ENCODE assay signal across 24 cellular contexts in the genomic region with DNA sequence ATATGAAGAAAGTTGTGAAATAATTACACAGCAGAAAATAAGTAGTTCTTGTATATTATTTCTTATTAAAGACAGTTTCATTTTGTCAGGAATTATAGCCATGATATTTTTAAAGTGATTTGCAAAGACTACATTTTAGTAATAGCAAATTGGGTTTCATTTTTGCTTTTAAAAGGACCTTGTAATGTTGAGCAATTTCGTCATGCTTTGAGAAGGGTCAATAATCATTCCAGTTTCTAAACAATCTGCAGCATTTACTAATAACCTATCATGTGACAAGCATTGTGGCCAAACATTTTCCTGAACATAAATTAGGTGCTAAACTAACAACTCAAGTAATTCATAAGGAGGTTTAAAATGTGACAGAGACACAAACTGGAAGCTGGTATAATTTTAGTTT.
DNase-seq lines count a peak whose midpoint lies in the region; ATAC-seq, FAIRE-seq and TF ChIP-seq lines count a peak whose summit lies in the region.
"Had no signal": no experiment of that assay in that cellular context is flagged by ENCODE, and none has a peak within 500 bp of the region (broad histone marks: within the 10 kb centered on the region; RNA-seq: fewer than 3 reads in every experiment).

No MANE protein-coding gene starts in this region.

- H3K9me3 ChIP-seq in OCI-LY3 (ENCODE audit: insufficient read depth, low read length) = no peaks in the 10 kb centered on the region
- no peaks in the 10 kb centered on the region for H3K9me3 ChIP-seq in right lobe of liver
- no peaks in the 10 kb centered on the region for H3K9me3 ChIP-seq in prostate gland
- H3K9me3 ChIP-seq: BE2C had no signal

- H3K4me1 ChIP-seq in OCI-LY3 (ENCODE audit: low read length) (no peaks in the 10 kb centered on the region), right lobe of liver (peaks cover 0 to 7% (median 0%) of the 10 kb centered on the region in 4 donors), prostate gland (replicated peaks) (no peaks in the 10 kb centered on the region)
- H3K4me1 ChIP-seq: BE2C had no signal

- no peak overlapping the region for H3K27ac Mint-ChIP-seq in chondrocyte (ENCODE audit: unreplicated experiment)
- H3K27ac Mint-ChIP-seq: GM23338; stimulated activated naive CD8-positive, alpha-beta T cell treated with anti-CD3 and anti-CD28 coated beads, Interleukin-15, Interleukin-2, amounts not matched to agents 100 ng/mL and 50 ng/mL, for 24 hours; type B pancreatic cell had no signal

- H3K4me1 Mint-ChIP-seq in chondrocyte (ENCODE audit: low read depth) = peaks cover 4% of the 10 kb centered on the region
- H3K4me1 Mint-ChIP-seq: GM23338 had no signal

- intact Hi-C loops in right lobe of liver (cut with DNase I) (no loop called here), prostate gland (cut with DNase I) (no loop called here)

- no peak overlapping the region for H3K4me3 ChIP-seq in OCI-LY3 (ENCODE audit: low read length)
- peak overlapping the region in 1 of 3 donors; percentile 3 for H3K4me3 ChIP-seq in right lobe of liver
- no peak overlapping the region for H3K4me3 ChIP-seq in prostate gland
- H3K4me3 ChIP-seq: GM23338 had no signal

- H3K36me3 Mint-ChIP-seq in chondrocyte (ENCODE audit: low read depth) = no peaks in the 10 kb centered on the region
- H3K36me3 Mint-ChIP-seq: type B pancreatic cell had no signal

- TF ChIP-seq POLR2A in right lobe of liver (IDR thresholded peaks at IDR 0.05) (no peak), prostate gland (IDR thresholded peaks at IDR 0.05) (no peak)

- H3K79me2 ChIP-seq in OCI-LY3 (ENCODE audit: low read length) = no peaks in the 10 kb centered on the region

- H2AFZ ChIP-seq in OCI-LY3 (ENCODE audit: low read depth, low read length) = no peak overlapping the region
- H2AFZ ChIP-seq: GM23338 had no signal

- no peaks in the 10 kb centered on the region for H3K27me3 Mint-ChIP-seq in chondrocyte (ENCODE audit: low read depth)
- H3K27me3 Mint-ChIP-seq: progenitor cell of endocrine pancreas; stimulated activated naive CD8-positive, alpha-beta T cell treated with anti-CD3 and anti-CD28 coated beads, Interleukin-15, Interleukin-2, amounts not matched to agents 100 ng/mL and 50 ng/mL, for 24 hours; type B pancreatic cell had no signal

- no peaks in the 10 kb centered on the region for H3K36me3 ChIP-seq in OCI-LY3 (replicated peaks; ENCODE audit: low read depth, low read length)
- H3K36me3 ChIP-seq in right lobe of liver = no peaks in the 10 kb centered on the region
- H3K36me3 ChIP-seq in prostate gland = no peaks in the 10 kb centered on the region
- H3K36me3 ChIP-seq: BE2C had no signal

- H3K27me3 ChIP-seq in OCI-LY3 (ENCODE audit: low read depth, low read length) (no peaks in the 10 kb centered on the region), right lobe of liver (no peaks in the 10 kb centered on the region), prostate gland (replicated peaks; ENCODE audit: insufficient read depth) (no peaks in the 10 kb centered on the region)
- H3K27me3 ChIP-seq: BE2C had no signal

- DNase-seq in GM18507 (ENCODE audit: extremely low spot score, insufficient read length, low read depth) (no peak), right lobe of liver (no peak), prostate gland (ENCODE audit: low spot score) (no peak), chondrocyte (ENCODE audit: low spot score) (no peak), NCI-H524 (lab: John Stamatoyannopoulos, UW) (no peak), SHP77 (lab: John Stamatoyannopoulos, UW) (no peak)
- DNase-seq: activated CD4-positive, alpha-beta T cell treated with anti-CD3 and anti-CD28 coated beads for 4 hours; activated CD8-positive, alpha-beta memory T cell treated with anti-CD3 and anti-CD28 coated beads, Interleukin-2, amount 50 U/mL, for 4 hours; activated effector memory CD4-positive, alpha-beta T cell treated with anti-CD3 and anti-CD28 coated beads, Interleukin-2, amount 50 U/mL, for 16 hours; amniotic stem cell; BE2C; erythroblast; MM.1S; NCI-H1694 treated with DMSO at 0.1 percent for 48 hours; NCI-H774; stimulated activated CD4-positive, alpha-beta T cell treated with anti-CD3 and anti-CD28 coated beads, Interleukin-2, amount 100 ng/mL, for 24 hours had no signal

- TF ChIP-seq CTCF in OCI-LY3 (IDR thresholded peaks at IDR 0.05; ENCODE audit: low read depth, low read length) (no peak), right lobe of liver (IDR thresholded peaks at IDR 0.05) (no peak), prostate gland (IDR thresholded peaks at IDR 0.05) (no peak), chondrocyte (IDR thresholded peaks at IDR 0.05) (no peak)

- no peaks in the 10 kb centered on the region for H3K9me3 Mint-ChIP-seq in chondrocyte (ENCODE audit: low read depth)
- H3K9me3 Mint-ChIP-seq: neural crest cell, type B pancreatic cell had no signal

- WGBS in right lobe of liver (ENCODE audit: insufficient coverage, low coverage, low lambda C conversion rate, missing lambda C conversion rate) = 4% methylated on average over 1 of the region's 1 CpG
- WGBS in prostate gland = 69% methylated on average over 1 of the region's 1 CpG

- peak; percentile 44 for FAIRE-seq in GM18507 (lab: Jason Lieb, UNC)

- no peak overlapping the region for H3K9ac ChIP-seq in OCI-LY3 (ENCODE audit: low read length)

- ATAC-seq in GM21576 (IDR thresholded peaks at IDR 0.05; ENCODE audit: unreplicated experiment) (peak; percentile 49), right lobe of liver (peak; percentile 44 to 83 (median 73))
- ATAC-seq: GM23338 had no signal

- no peak overlapping the region for H3K27ac ChIP-seq in OCI-LY3 (ENCODE audit: low read length)
- no peak overlapping the region for H3K27ac ChIP-seq in right lobe of liver
- H3K27ac ChIP-seq in prostate gland = no peak overlapping the region
- H3K27ac ChIP-seq: RWPE1 had no signal

- H3K4me2 ChIP-seq in OCI-LY3 (ENCODE audit: low read length) = peak overlapping the region; percentile 7; the same call in 1 of the 2 replicates
- H3K4me2 ChIP-seq: GM23338 had no signal

- H4K20me1 ChIP-seq in OCI-LY3 (ENCODE audit: insufficient read depth, low read length) = no peaks in the 10 kb centered on the region

- H3K4me3 Mint-ChIP-seq in chondrocyte (ENCODE audit: unreplicated experiment) = no peak overlapping the region
- H3K4me3 Mint-ChIP-seq: GM23338; neural crest cell; stimulated activated naive CD8-positive, alpha-beta T cell treated with anti-CD3 and anti-CD28 coated beads, Interleukin-15, Interleukin-2, amounts not matched to agents 100 ng/mL and 50 ng/mL, for 24 hours; type B pancreatic cell had no signal
